In genomic region chr7:78953726-78954363, GRCh38 we compare ENCODE assay signal across 19 cellular contexts.
"Had no signal": no experiment of that assay in that cellular context is flagged by ENCODE, and none has a peak within 500 bp of the region (broad histone marks: within the 10 kb centered on the region; RNA-seq: fewer than 3 reads in every experiment).

No MANE protein-coding gene starts in this region.

- H3K4me3 ChIP-seq: thyroid gland, vagina had no signal

- H3K27me3 ChIP-seq: dorsolateral prefrontal cortex, foreskin keratinocyte, neutrophil, thyroid gland, vagina had no signal

- H3K36me3 Mint-ChIP-seq: memory B cell; natural killer cell; stimulated activated memory B cell treated with anti-CD40 and anti-IgM and Interleukin-4, amounts not matched to agents 10 μg/mL and 1 μg/mL and 100 μg/mL, for 72 hours had no signal

- H3K27me3 Mint-ChIP-seq: activated naive CD8-positive, alpha-beta T cell treated with anti-CD3 and anti-CD28 coated beads, Interleukin-2, amount 50 U/mL, for 24 hours; activated T-helper 17 cell treated with anti-CD3 and anti-CD28 coated beads, Interleukin-2, amount 50 U/mL, for 72 hours; memory B cell; stimulated activated memory B cell treated with anti-CD40 and anti-IgM and Interleukin-4, amounts not matched to agents 10 μg/mL and 1 μg/mL and 100 μg/mL, for 72 hours had no signal

- H3K9me3 ChIP-seq: neutrophil, thyroid gland, vagina had no signal

- H3K36me3 ChIP-seq: neutrophil, thyroid gland, vagina had no signal

- H3K4me3 Mint-ChIP-seq: activated naive CD8-positive, alpha-beta T cell treated with anti-CD3 and anti-CD28 coated beads, Interleukin-2, amount 50 U/mL, for 24 hours; activated T-helper 17 cell treated with anti-CD3 and anti-CD28 coated beads, Interleukin-2, amount 50 U/mL, for 72 hours; endodermal cell; memory B cell; natural killer cell; stimulated activated memory B cell treated with anti-CD40 and anti-IgM and Interleukin-4, amounts not matched to agents 10 μg/mL and 1 μg/mL and 100 μg/mL, for 72 hours had no signal

- H3K27ac ChIP-seq: foreskin keratinocyte, neutrophil, thyroid gland, vagina had no signal

- ATAC-seq: activated naive CD8-positive, alpha-beta T cell treated with anti-CD3 and anti-CD28 coated beads, Interleukin-2, amount 50 U/mL, for 24 hours; activated T-helper 17 cell treated with anti-CD3 and anti-CD28 coated beads, Interleukin-2, amount 50 U/mL, for 72 hours; foreskin keratinocyte; left ventricle myocardium superior; natural killer cell; stimulated activated memory B cell treated with anti-CD40 and anti-IgM and Interleukin-4, amounts not matched to agents 10 μg/mL and 1 μg/mL and 100 μg/mL, for 72 hours had no signal

- DNase-seq: activated CD4-positive, alpha-beta T cell treated with anti-CD3 and anti-CD28 coated beads, Interleukin-2, amount 50 U/mL, for 4 hours; activated CD4-positive, CD25-positive, alpha-beta regulatory T cell treated with anti-CD3 and anti-CD28 coated beads, Interleukin-2, amount 50 U/mL, for 72 hours; activated naive CD4-positive, alpha-beta T cell treated with Interleukin-2 at 50 U/mL for 16 hours; activated naive CD8-positive, alpha-beta T cell treated with anti-CD3 and anti-CD28 coated beads, Interleukin-2, amount 50 U/mL, for 24 hours; dorsolateral prefrontal cortex; endodermal cell; erythroblast; foreskin keratinocyte; glutamatergic neuron; hypothalamus; left ventricle myocardium superior; natural killer cell; T1000; thyroid gland had no signal

- H3K27ac Mint-ChIP-seq: activated naive CD8-positive, alpha-beta T cell treated with anti-CD3 and anti-CD28 coated beads, Interleukin-2, amount 50 U/mL, for 24 hours; activated T-helper 17 cell treated with anti-CD3 and anti-CD28 coated beads, Interleukin-2, amount 50 U/mL, for 72 hours; endodermal cell; memory B cell; natural killer cell; stimulated activated memory B cell treated with anti-CD40 and anti-IgM and Interleukin-4, amounts not matched to agents 10 μg/mL and 1 μg/mL and 100 μg/mL, for 72 hours had no signal

- H3K4me1 Mint-ChIP-seq: activated naive CD8-positive, alpha-beta T cell treated with anti-CD3 and anti-CD28 coated beads, Interleukin-2, amount 50 U/mL, for 24 hours; activated T-helper 17 cell treated with anti-CD3 and anti-CD28 coated beads, Interleukin-2, amount 50 U/mL, for 72 hours; memory B cell; natural killer cell; stimulated activated memory B cell treated with anti-CD40 and anti-IgM and Interleukin-4, amounts not matched to agents 10 μg/mL and 1 μg/mL and 100 μg/mL, for 72 hours had no signal

- H3K4me1 ChIP-seq: foreskin keratinocyte, thyroid gland, vagina had no signal

- H3K9me3 Mint-ChIP-seq: activated naive CD8-positive, alpha-beta T cell treated with anti-CD3 and anti-CD28 coated beads, Interleukin-2, amount 50 U/mL, for 24 hours had no signal
